Comparison of ENCODE assay signal across 14 cellular contexts in genomic region chr9:121023064-121023463, GRCh38. TPM values are rescaled to one million over a fixed set of nuclear protein-coding genes. Genes with fewer than 3 reads are reported as not detected.
DNase-seq lines count a peak whose midpoint lies in the region; ATAC-seq and TF ChIP-seq lines count a peak whose summit lies in the region.
"Had no signal": no experiment of that assay in that cellular context is flagged by ENCODE, and none has a peak within 500 bp of the region (broad histone marks: within the 10 kb centered on the region; RNA-seq: fewer than 3 reads in every experiment).

No MANE protein-coding gene starts in this region.

- H3K4me3 ChIP-seq in astrocyte of the cerebellum (ENCODE audit: low read depth, low read length), result no peak overlapping the region
- H3K4me3 ChIP-seq: psoas muscle had no signal

- H3K4me3 Mint-ChIP-seq in HFFc6, result no peak overlapping the region
- H3K4me3 Mint-ChIP-seq in activated naive CD8-positive, alpha-beta T cell treated with anti-CD3 and anti-CD28 coated beads for 36 hours, result no peak overlapping the region
- H3K4me3 Mint-ChIP-seq: activated CD8-positive, alpha-beta T cell treated with anti-CD3 and anti-CD28 coated beads, Interleukin-2, amount 10 ng/mL, durations not matched to agents 7 days and 5 days; memory B cell; stimulated activated naive CD8-positive, alpha-beta T cell treated with anti-CD3 and anti-CD28 coated beads, Interleukin-15, Interleukin-2, amounts not matched to agents 100 ng/mL and 50 ng/mL, for 24 hours had no signal

- H3K4me1 Mint-ChIP-seq in HFFc6 (ENCODE audit: low read depth), result peaks cover 6% of the 10 kb centered on the region
- no peaks in the 10 kb centered on the region for H3K4me1 Mint-ChIP-seq in activated naive CD8-positive, alpha-beta T cell treated with anti-CD3 and anti-CD28 coated beads for 36 hours

- in situ Hi-C loops in astrocyte of the cerebellum (cut with HindIII; ENCODE audit: low sequenced_read_pairs), result no loop called here

- DNase-seq in COLO829 (ENCODE audit: low spot score), result peak; percentile 12
- no peak for DNase-seq in HFFc6
- DNase-seq in astrocyte of the cerebellum (ENCODE audit: low read depth), result peak; percentile 0
- DNase-seq in iris pigment epithelial cell (ENCODE audit: low read depth), result peak; percentile 24
- no peak for DNase-seq in NCI-H2196 (lab: John Stamatoyannopoulos, UW; ENCODE audit: unreplicated experiment)
- no peak for DNase-seq in activated naive CD8-positive, alpha-beta T cell treated with anti-CD3 and anti-CD28 coated beads for 36 hours
- DNase-seq in stimulated activated CD4-positive, alpha-beta T cell treated with anti-CD3 and anti-CD28 coated beads, Interleukin-2, amount 100 ng/mL, for 24 hours, result no peak
- DNase-seq: activated CD8-positive, alpha-beta T cell treated with anti-CD3 and anti-CD28 coated beads, Interleukin-2, amount 10 ng/mL, durations not matched to agents 7 days and 5 days; activated naive CD4-positive, alpha-beta T cell treated with anti-CD3 and anti-CD28 coated beads, Interleukin-2, amount 50 U/mL, for 16 hours; psoas muscle; stimulated activated CD4-positive, alpha-beta T cell treated with anti-CD3 and anti-CD28 coated beads, Interleukin-4, amount 100 ng/mL, for 24 hours had no signal

- H3K27ac Mint-ChIP-seq in HFFc6, result no peak overlapping the region
- no peak overlapping the region for H3K27ac Mint-ChIP-seq in activated naive CD8-positive, alpha-beta T cell treated with anti-CD3 and anti-CD28 coated beads for 36 hours
- H3K27ac Mint-ChIP-seq: activated CD8-positive, alpha-beta T cell treated with anti-CD3 and anti-CD28 coated beads, Interleukin-2, amount 10 ng/mL, durations not matched to agents 7 days and 5 days; memory B cell; stimulated activated naive CD8-positive, alpha-beta T cell treated with anti-CD3 and anti-CD28 coated beads, Interleukin-15, Interleukin-2, amounts not matched to agents 100 ng/mL and 50 ng/mL, for 24 hours had no signal

- no peak for ATAC-seq in GM18511 (IDR thresholded peaks at IDR 0.05; ENCODE audit: unreplicated experiment)
- ATAC-seq: activated CD8-positive, alpha-beta T cell treated with anti-CD3 and anti-CD28 coated beads, Interleukin-2, amount 10 ng/mL, durations not matched to agents 7 days and 5 days; psoas muscle had no signal

- 0 out of 2 replicates have a peak, but pooled peaks cover 5% of the 10 kb centered on the region for H3K36me3 Mint-ChIP-seq in HFFc6 (ENCODE audit: low read depth)
- H3K36me3 Mint-ChIP-seq in activated naive CD8-positive, alpha-beta T cell treated with anti-CD3 and anti-CD28 coated beads for 36 hours, result peaks cover 4% of the 10 kb centered on the region

- no peaks in the 10 kb centered on the region for H3K27me3 Mint-ChIP-seq in HFFc6 (ENCODE audit: insufficient read depth)
- H3K27me3 Mint-ChIP-seq in activated naive CD8-positive, alpha-beta T cell treated with anti-CD3 and anti-CD28 coated beads for 36 hours, result no peaks in the 10 kb centered on the region
- H3K27me3 Mint-ChIP-seq: memory B cell; stimulated activated naive CD8-positive, alpha-beta T cell treated with anti-CD3 and anti-CD28 coated beads, Interleukin-15, Interleukin-2, amounts not matched to agents 100 ng/mL and 50 ng/mL, for 24 hours had no signal

- peak; percentile 47; the same call in 1 of the 2 replicates for TF ChIP-seq CTCF in HFFc6 (IDR thresholded peaks at IDR 0.05)
- peak; percentile 42 for TF ChIP-seq CTCF in astrocyte of the cerebellum (IDR thresholded peaks at IDR 0.05; ENCODE audit: low read depth, low read length, missing control alignments)

- no peaks in the 10 kb centered on the region for H3K9me3 Mint-ChIP-seq in HFFc6
- H3K9me3 Mint-ChIP-seq in activated naive CD8-positive, alpha-beta T cell treated with anti-CD3 and anti-CD28 coated beads for 36 hours, result no peaks in the 10 kb centered on the region
- H3K9me3 Mint-ChIP-seq: stimulated activated naive CD8-positive, alpha-beta T cell treated with anti-CD3 and anti-CD28 coated beads, Interleukin-15, Interleukin-2, amounts not matched to agents 100 ng/mL and 50 ng/mL, for 24 hours had no signal

RNA-seq across cellular contexts. Expression of gene C5, which starts 27.0 kb away (rescaled TPM):
- total RNA-seq in HFFc6 (2021; fragmentation: NEBNext Ultra II Directional; extraction: Animal tissue kit (Norgen Biotek cat#: 25700)), result 1 to 10 TPM; 1.5 to 2.3 (median 2.1) TPM
- 1 to 10 TPM; 1.3 to 1.5 TPM for total RNA-seq in activated naive CD8-positive, alpha-beta T cell treated with anti-CD3 and anti-CD28 coated beads for 36 hours

RNA-seq across cellular contexts. Expression of gene CNTRL, which starts 51.7 kb away (rescaled TPM):
- total RNA-seq in HFFc6 (2021; fragmentation: NEBNext Ultra II Directional; extraction: Animal tissue kit (Norgen Biotek cat#: 25700)), result 10 to 100 TPM in 2 of 6 experiments, 1 to 10 TPM in 4; 3.8 to 10.4 (median 8.8) TPM
- 10 to 100 TPM; 57.1 to 58.0 TPM for total RNA-seq in activated naive CD8-positive, alpha-beta T cell treated with anti-CD3 and anti-CD28 coated beads for 36 hours

Comparison
In these comparisons a context has a peak if more than half of its experiments do, and no peak if none do; other contexts are left out.
1. DNase-seq: peak in COLO829 (single experiment), astrocyte of the cerebellum (single experiment) and iris pigment epithelial cell (single experiment); none in HFFc6 (single experiment), NCI-H2196 (single experiment), activated naive CD8-positive, alpha-beta T cell treated with anti-CD3 and anti-CD28 coated beads for 36 hours (single experiment) and stimulated activated CD4-positive, alpha-beta T cell treated with anti-CD3 and anti-CD28 coated beads, Interleukin-2, amount 100 ng/mL, for 24 hours (0 of 2).
2. RNA of gene CNTRL, which starts 51.7 kb away (total RNA-seq): 57.1 to 58.0 TPM in activated naive CD8-positive, alpha-beta T cell treated with anti-CD3 and anti-CD28 coated beads for 36 hours; 3.8 to 10.4 TPM in HFFc6; every median in the first group is over 4 times any median in the second.